ENCODE assay signal across 12 cellular contexts in the genomic region with DNA sequence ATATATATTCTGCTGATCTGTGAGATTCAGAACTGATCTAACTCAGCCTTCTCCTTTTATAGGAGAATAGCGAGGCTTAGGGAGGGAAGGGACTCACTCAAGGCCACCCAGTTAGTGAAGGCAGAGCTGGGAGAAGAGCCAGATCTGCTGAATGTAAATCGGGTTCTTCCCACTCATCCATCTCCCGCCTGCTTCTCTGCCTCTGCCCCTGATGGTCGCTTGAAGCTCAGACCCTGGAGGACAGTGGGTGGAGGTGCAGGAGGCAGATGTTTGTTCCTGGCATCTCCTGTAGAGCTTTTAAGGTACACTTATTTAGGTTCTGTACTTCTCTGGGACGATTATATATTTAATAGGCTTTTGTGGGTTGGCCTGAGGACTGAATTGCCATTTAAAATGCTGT. TPM values are rescaled to one million over a fixed set of nuclear protein-coding genes. Genes with fewer than 3 reads are reported as not detected.
DNase-seq lines count a peak whose midpoint lies in the region; ATAC-seq and TF ChIP-seq lines count a peak whose summit lies in the region.
"Had no signal": no experiment of that assay in that cellular context is flagged by ENCODE, and none has a peak within 500 bp of the region (broad histone marks: within the 10 kb centered on the region; RNA-seq: fewer than 3 reads in every experiment).

No MANE protein-coding gene starts in this region.

- H3K18ac ChIP-seq in H9 (ENCODE audit: insufficient read length, low read depth, low read length), result no peak overlapping the region
- H3K18ac ChIP-seq in neuronal stem cell (ENCODE audit: low read length), result no peak overlapping the region

- H3K4ac ChIP-seq in H9 (ENCODE audit: low read depth, low read length) (no peak overlapping the region), neuronal stem cell (ENCODE audit: low read length) (no peak overlapping the region)

- no peaks in the 10 kb centered on the region; a peak in 1 of 7 replicates for H3K36me3 Mint-ChIP-seq in H9 (ENCODE audit: insufficient read depth in 1 of 3, low read depth in 3 of 3)

- peak overlapping the region in 1 of 3 experiments; percentile 66; a peak in 1 of 7 replicates for H3K27ac Mint-ChIP-seq in H9

- no peak overlapping the region for H3T11ph ChIP-seq in H9 (ENCODE audit: low read length)

- TF ChIP-seq CTCF in C4-2B (conservative IDR thresholded peaks at IDR 0.05) (no peak; the same call in 1 of the 2 replicates), H9 (conservative IDR thresholded peaks at IDR 0.05) (peak; percentile 56), ascending aorta (IDR thresholded peaks at IDR 0.05) (no peak), liver (IDR thresholded peaks at IDR 0.05; ENCODE audit: low read depth, low read length, missing input control) (no peak), omental fat pad (IDR thresholded peaks at IDR 0.05) (no peak)

- H2BK12ac ChIP-seq in H9 (ENCODE audit: insufficient read length, low read depth, low read length) (no peak overlapping the region), neuronal stem cell (ENCODE audit: low read length) (no peak overlapping the region)

- H3K9ac ChIP-seq in H9 (ENCODE audit: extremely low read depth, insufficient read length, low read length) (no peak overlapping the region), liver (ENCODE audit: low read depth in 1 of 2, low read length in 2 of 2) (peak overlapping the region in 1 of 2 donors; percentile 24), neuronal stem cell (ENCODE audit: low read depth, low read length, poor library complexity) (no peak overlapping the region)

- H4K8ac ChIP-seq in H9 (replicated peaks; ENCODE audit: insufficient read length, low read depth, low read length) (no peak overlapping the region), neuronal stem cell (ENCODE audit: low read depth, low read length) (no peak overlapping the region)

- H3K4me1 ChIP-seq in H9 (ENCODE audit: insufficient read depth, low read length), result peaks cover 7% of the 10 kb centered on the region; the same call in 1 of the 2 replicates
- H3K4me1 ChIP-seq in ascending aorta, result peaks cover 6 to 25% of the 10 kb centered on the region in 2 donors
- peaks cover 13 to 72% (median 53%) of the 10 kb centered on the region in 4 donors for H3K4me1 ChIP-seq in liver (ENCODE audit: control insufficient read depth in 4 of 4, insufficient read depth in 4 of 4, low read length in 3 of 4)
- H3K4me1 ChIP-seq in neuronal stem cell (ENCODE audit: control insufficient read depth in 2 of 2, insufficient read depth in 1 of 2, low read depth in 1 of 2, low read length in 2 of 2), result peaks cover 5 to 13% of the 10 kb centered on the region in 2 donors

- TF ChIP-seq RAD21 in liver (IDR thresholded peaks at IDR 0.05), result no peak

- H2AK5ac ChIP-seq in H9 (ENCODE audit: insufficient read length, low read length) (no peak overlapping the region), neuronal stem cell (ENCODE audit: low read depth, low read length) (no peak overlapping the region)

- no peak overlapping the region for H4K5ac ChIP-seq in H9 (ENCODE audit: insufficient read length, low read depth, low read length)

- H3K56ac ChIP-seq in H9 (ENCODE audit: insufficient read length, low read depth, low read length), result no peak overlapping the region

- no peak overlapping the region for H2AFZ ChIP-seq in H9 (ENCODE audit: low read length)
- no peak overlapping the region for H2AFZ ChIP-seq in neuronal stem cell (ENCODE audit: low read length)

- no peak overlapping the region for H3K4me3 Mint-ChIP-seq in H9

- H3K79me1 ChIP-seq in H9 (ENCODE audit: insufficient read depth, low read depth, low read length, poor library complexity, severe bottlenecking) (peaks cover 7% of the 10 kb centered on the region), neuronal stem cell (ENCODE audit: low read depth, low read length) (no peaks in the 10 kb centered on the region)

- peaks cover 35 to 49% of the 10 kb centered on the region in 2 experiments for H3K4me1 Mint-ChIP-seq in H9

- H2BK15ac ChIP-seq in H9 (ENCODE audit: low read depth, low read length) (no peak overlapping the region), neuronal stem cell (ENCODE audit: low read length) (no peak overlapping the region)

- peaks cover 18% of the 10 kb centered on the region for H3K23me2 ChIP-seq in H9 (ENCODE audit: insufficient read length, low read depth, low read length, poor library complexity, severe bottlenecking)

- H3K36me3 ChIP-seq in ascending aorta (no peaks in the 10 kb centered on the region), liver (ENCODE audit: control insufficient read depth in 4 of 4, insufficient read depth in 3 of 4, low read depth in 1 of 4, low read length in 3 of 4) (no peaks in the 10 kb centered on the region), neuronal stem cell (replicated peaks in 1 of 2; ENCODE audit: control insufficient read depth in 2 of 2, insufficient read depth in 2 of 2, low read length in 2 of 2) (no peaks in the 10 kb centered on the region)
- H3K36me3 ChIP-seq: left lung had no signal

- H3K4me3 ChIP-seq in ascending aorta (no peak overlapping the region), liver (ENCODE audit: low read depth in 1 of 3, low read length in 3 of 3) (no peak overlapping the region), neuronal stem cell (ENCODE audit: low read length in 2 of 2) (no peak overlapping the region)
- H3K4me3 ChIP-seq: left lung had no signal

- no peaks in the 10 kb centered on the region for H3K9me3 ChIP-seq in H9 (ENCODE audit: control insufficient read depth, low read depth, low read length)
- H3K9me3 ChIP-seq in ascending aorta, result no peaks in the 10 kb centered on the region
- H3K9me3 ChIP-seq in liver (ENCODE audit: control insufficient read depth in 4 of 4, low read length in 3 of 4), result no peaks in the 10 kb centered on the region
- no peaks in the 10 kb centered on the region for H3K9me3 ChIP-seq in neuronal stem cell (replicated peaks in 1 of 2; ENCODE audit: control insufficient read depth in 2 of 2, insufficient read depth in 1 of 2, low read depth in 1 of 2, low read length in 2 of 2)
- H3K9me3 ChIP-seq: left lung had no signal

- H2BK120ac ChIP-seq in H9 (ENCODE audit: low read depth, low read length, poor library complexity, severe bottlenecking) (no peak overlapping the region), neuronal stem cell (ENCODE audit: low read depth, low read length) (no peak overlapping the region)

- H3K27me3 Mint-ChIP-seq in H9 (ENCODE audit: low read depth), result peaks cover 11% of the 10 kb centered on the region

- peaks cover 0 to 3% of the 10 kb centered on the region in 2 experiments; a peak in 2 of 5 replicates for H3K9me3 Mint-ChIP-seq in H9

- H3K14ac ChIP-seq in H9 (ENCODE audit: insufficient read depth, low read length), result no peak overlapping the region
- no peak overlapping the region for H3K14ac ChIP-seq in neuronal stem cell (ENCODE audit: low read length)

- H2BK5ac ChIP-seq in H9 (ENCODE audit: insufficient read length, low read length) (no peak overlapping the region), neuronal stem cell (ENCODE audit: low read length) (no peak overlapping the region)

- no peaks in the 10 kb centered on the region; the same call in 1 of the 2 replicates for H3K27me3 ChIP-seq in H9 (ENCODE audit: insufficient read depth, low read length)
- no peaks in the 10 kb centered on the region for H3K27me3 ChIP-seq in ascending aorta
- no peaks in the 10 kb centered on the region for H3K27me3 ChIP-seq in liver (ENCODE audit: control insufficient read depth in 4 of 4, insufficient read depth in 4 of 4, low read length in 3 of 4)
- H3K27me3 ChIP-seq in neuronal stem cell (ENCODE audit: control insufficient read depth in 3 of 3, insufficient read depth in 3 of 3, low read depth in 1 of 3, low read length in 3 of 3), result peaks cover 0 to 19% (median 3%) of the 10 kb centered on the region in 3 experiments
- H3K27me3 ChIP-seq: left lung had no signal

- H4K91ac ChIP-seq in H9 (ENCODE audit: insufficient read length, low read depth, low read length) (no peak overlapping the region), neuronal stem cell (ENCODE audit: low read depth, low read length, poor library complexity) (no peak overlapping the region)

- no CpG with 5 or more reads among the region's 5 CpGs for WGBS in H9 (ENCODE audit: extremely low coverage, insufficient read length, low lambda C conversion rate)
- WGBS in liver, result 54% methylated on average over 5 of the region's 5 CpGs
- no CpG with 5 or more reads among the region's 5 CpGs for WGBS in neuronal stem cell (ENCODE audit: extremely low coverage in 2 of 2, insufficient read length in 2 of 2, insufficient replicate concordance in 1 of 2), 2 donors

- H3K27ac ChIP-seq in C4-2B (peak overlapping the region; percentile 14; the same call in 1 of the 2 replicates), H9 (ENCODE audit: insufficient read length, low read depth, low read length) (no peak overlapping the region), ascending aorta (peak overlapping the region; percentile 62 to 64), liver (ENCODE audit: low read depth in 1 of 2, low read length in 2 of 2) (peak overlapping the region; percentile 8 to 27), neuronal stem cell (replicated peaks; ENCODE audit: low read length) (no peak overlapping the region)

- H2BK20ac ChIP-seq in H9 (ENCODE audit: low read depth, low read length, poor library complexity, severe bottlenecking), result no peak overlapping the region

- H3K4me2 ChIP-seq in H9 (ENCODE audit: insufficient read depth, insufficient read length, low read length) (no peak overlapping the region), neuronal stem cell (ENCODE audit: insufficient read depth, low read length, poor library complexity, severe bottlenecking) (no peak overlapping the region)

- peaks cover 24% of the 10 kb centered on the region; the same call in 1 of the 2 replicates for H3K79me2 ChIP-seq in H9 (ENCODE audit: insufficient read depth, low read length)

- no peak for ATAC-seq in omental fat pad (ENCODE audit: low FRiP score)
- ATAC-seq: left lung had no signal

- intact Hi-C loops in ascending aorta (cut with DNase I), result no loop called here

- DNase-seq in H9 (peak; percentile 53), ascending aorta (ENCODE audit: low spot score in 2 of 2) (peak in 1 of 2 donors; percentile 24), omental fat pad (ENCODE audit: low spot score) (no peak), neuronal stem cell (ENCODE audit: low spot score) (no peak), HK-2 (ENCODE audit: unreplicated experiment) (no peak), OCI-M2 (lab: John Stamatoyannopoulos, UW; ENCODE audit: unreplicated experiment) (no peak)
- DNase-seq: activated naive CD4-positive, alpha-beta T cell treated with Interleukin-2 at 50 U/mL for 16 hours; left lung; NCI-H774 had no signal

- H3K23ac ChIP-seq in H9 (ENCODE audit: insufficient read length, low read depth, low read length), result no peak overlapping the region
- no peak overlapping the region for H3K23ac ChIP-seq in neuronal stem cell (ENCODE audit: low read depth, low read length, poor library complexity)

- no peaks in the 10 kb centered on the region for H4K20me1 ChIP-seq in H9 (ENCODE audit: control insufficient read depth, insufficient read depth, insufficient read length)

RNA-seq across cellular contexts. Expression of gene PDIA5, which starts 4.3 kb away (rescaled TPM):
- 21.9 and 24.3 TPM in 2 replicates for total RNA-seq in H9 (2021)
- 21.3 TPM for total RNA-seq in ascending aorta
- 10 to 100 TPM; 64.2 to 94.6 TPM for total RNA-seq in liver
- 10 to 100 TPM; 36.8 to 62.3 TPM for polyA plus RNA-seq in liver
- total RNA-seq in omental fat pad, result 10 to 100 TPM; 12.0 to 21.0 (median 15.8) TPM
- polyA plus RNA-seq in neuronal stem cell (2013, experiment 1 of 2), result 5.9 TPM
- 6.0 TPM for polyA plus RNA-seq in neuronal stem cell (2013, experiment 2 of 2)

RNA-seq across cellular contexts. Expression of gene SEMA5B, which starts 43.6 kb away (rescaled TPM):
- 8.3 and 9.4 TPM in 2 replicates for total RNA-seq in H9 (2021)
- total RNA-seq in ascending aorta, result 0.85 TPM
- total RNA-seq in liver, result 1 to 10 TPM in 1 of 2 donors, under 1 TPM in 1; 0.25 to 1.1 TPM
- polyA plus RNA-seq in liver, result under 1 TPM; 0.20 to 0.21 TPM
- 1 to 10 TPM in 1 of 4 donors, under 1 TPM in 3; 0.16 to 1.2 (median 0.70) TPM for total RNA-seq in omental fat pad
- polyA plus RNA-seq in neuronal stem cell (2013, experiment 1 of 2), result 19.4 TPM
- polyA plus RNA-seq in neuronal stem cell (2013, experiment 2 of 2), result 18.9 TPM
- polyA plus RNA-seq: endothelial cell of umbilical vein had no signal

Comparison
In these comparisons a context has a peak if more than half of its experiments do, and no peak if none do; other contexts are left out.
1. H3K27ac ChIP-seq: peak in C4-2B (single experiment), ascending aorta (2 of 2) and liver (2 of 2); none in H9 (single experiment) and neuronal stem cell (single experiment).